1 cellular context compared by ENCODE assay signal in genomic region chr19:12778020-12778904, GRCh38.
TF ChIP-seq lines count a peak whose summit lies in the region.

No MANE protein-coding gene starts in this region.

TF ChIP-seq in HepG2, 621 proteins besides CTCF, POLR2A, EP300 and RAD21 (continued from another document and continues in another):
- TF ChIP-seq, protein P1, sequence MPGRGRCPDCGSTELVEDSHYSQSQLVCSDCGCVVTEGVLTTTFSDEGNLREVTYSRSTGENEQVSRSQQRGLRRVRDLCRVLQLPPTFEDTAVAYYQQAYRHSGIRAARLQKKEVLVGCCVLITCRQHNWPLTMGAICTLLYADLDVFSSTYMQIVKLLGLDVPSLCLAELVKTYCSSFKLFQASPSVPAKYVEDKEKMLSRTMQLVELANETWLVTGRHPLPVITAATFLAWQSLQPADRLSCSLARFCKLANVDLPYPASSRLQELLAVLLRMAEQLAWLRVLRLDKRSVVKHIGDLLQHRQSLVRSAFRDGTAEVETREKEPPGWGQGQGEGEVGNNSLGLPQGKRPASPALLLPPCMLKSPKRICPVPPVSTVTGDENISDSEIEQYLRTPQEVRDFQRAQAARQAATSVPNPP (CRISPR knock-in tag; IDR thresholded peaks at IDR 0.05): no peak
- TF ChIP-seq ZNF296 (CRISPR knock-in tag; conservative IDR thresholded peaks at IDR 0.05) (no peak), SIN3A (IDR thresholded peaks at IDR 0.05; ENCODE audit: borderline replicate concordance, low read depth, low read length) (peak; percentile 52; the same call in 1 of the 2 replicates), PLRG1 (conservative IDR thresholded peaks at IDR 0.05) (no peak), RARA (CRISPR knock-in tag; IDR thresholded peaks at IDR 0.05) (0 out of 2 replicates have a peak, but pooled peaks have one; percentile 7), ZNF414 (CRISPR knock-in tag; IDR thresholded peaks at IDR 0.05) (peak; percentile 59; the same call in 1 of the 2 replicates), ELF4 (CRISPR knock-in tag; IDR thresholded peaks at IDR 0.05; ENCODE audit: borderline replicate concordance) (no peak), ZNF546 (CRISPR knock-in tag; conservative IDR thresholded peaks at IDR 0.05) (peak; percentile 21; the same call in 1 of the 2 replicates), DMAP1 (CRISPR knock-in tag; IDR thresholded peaks at IDR 0.05) (0 out of 2 replicates have a peak, but pooled peaks have one; percentile 39), SIX4 (CRISPR knock-in tag; IDR thresholded peaks at IDR 0.05) (no peak), SCMH1 (CRISPR knock-in tag; IDR thresholded peaks at IDR 0.05; ENCODE audit: borderline replicate concordance) (no peak), GABPA (IDR thresholded peaks at IDR 0.05; ENCODE audit: low read depth, low read length) (peak; percentile 60), GABPA (CRISPR knock-in tag; IDR thresholded peaks at IDR 0.05; ENCODE audit: low read depth) (peak; percentile 80), MYPOP (CRISPR knock-in tag; IDR thresholded peaks at IDR 0.05) (no peak), ZNF678 (CRISPR knock-in tag; IDR thresholded peaks at IDR 0.05) (no peak), MTA1 (CRISPR knock-in tag; IDR thresholded peaks at IDR 0.05; ENCODE audit: borderline replicate concordance) (peak; percentile 37; the same call in 1 of the 2 replicates), CERS6 (CRISPR knock-in tag; IDR thresholded peaks at IDR 0.05) (no peak), SAP130 (CRISPR knock-in tag; IDR thresholded peaks at IDR 0.05; ENCODE audit: low read depth) (peak; percentile 65; the same call in 1 of the 2 replicates), ZMYM3 (CRISPR knock-in tag; IDR thresholded peaks at IDR 0.05) (no peak), ARNTL (CRISPR knock-in tag; IDR thresholded peaks at IDR 0.05) (no peak), ZNF574 (CRISPR knock-in tag; IDR thresholded peaks at IDR 0.05) (peak; percentile 65; the same call in 1 of the 2 replicates), ZFP37 (CRISPR knock-in tag; IDR thresholded peaks at IDR 0.05; ENCODE audit: borderline replicate concordance) (peak; percentile 35; the same call in 1 of the 2 replicates), YEATS4 (CRISPR knock-in tag; IDR thresholded peaks at IDR 0.05; ENCODE audit: borderline replicate concordance) (peak; percentile 61), MXD4 (CRISPR knock-in tag; IDR thresholded peaks at IDR 0.05) (0 out of 2 replicates have a peak, but pooled peaks have one; percentile 28), ELF3 (CRISPR knock-in tag; IDR thresholded peaks at IDR 0.05) (peak; percentile 24; the same call in 1 of the 2 replicates), KAT2B (IDR thresholded peaks at IDR 0.05; ENCODE audit: borderline replicate concordance, low read depth, low read length) (no peak), ZNF510 (CRISPR knock-in tag; IDR thresholded peaks at IDR 0.05; ENCODE audit: low read depth) (no peak), SMARCC2 (IDR thresholded peaks at IDR 0.05) (no peak), ARID5B (CRISPR knock-in tag; IDR thresholded peaks at IDR 0.05) (peak; percentile 7; the same call in 1 of the 2 replicates), MAFK (conservative IDR thresholded peaks at IDR 0.05 in 1 of 2, IDR thresholded peaks at IDR 0.05 in 1 of 2; ENCODE audit: low read length in 2 of 2) (no peak), ZNF383 (CRISPR knock-in tag; IDR thresholded peaks at IDR 0.05; ENCODE audit: borderline replicate concordance) (no peak), ZNF589 (CRISPR knock-in tag; conservative IDR thresholded peaks at IDR 0.05) (peak; percentile 43; the same call in 1 of the 2 replicates), NR2C2 (CRISPR knock-in tag; IDR thresholded peaks at IDR 0.05; ENCODE audit: borderline replicate concordance) (0 out of 2 replicates have a peak, but pooled peaks have one; percentile 6)
- TF ChIP-seq, protein P2, sequence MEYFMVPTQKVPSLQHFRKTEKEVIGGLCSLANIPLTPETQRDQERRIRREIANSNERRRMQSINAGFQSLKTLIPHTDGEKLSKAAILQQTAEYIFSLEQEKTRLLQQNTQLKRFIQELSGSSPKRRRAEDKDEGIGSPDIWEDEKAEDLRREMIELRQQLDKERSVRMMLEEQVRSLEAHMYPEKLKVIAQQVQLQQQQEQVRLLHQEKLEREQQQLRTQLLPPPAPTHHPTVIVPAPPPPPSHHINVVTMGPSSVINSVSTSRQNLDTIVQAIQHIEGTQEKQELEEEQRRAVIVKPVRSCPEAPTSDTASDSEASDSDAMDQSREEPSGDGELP (IDR thresholded peaks at IDR 0.05; ENCODE audit: borderline replicate concordance, low read depth): peak; percentile 62; the same call in 1 of the 2 replicates
- TF ChIP-seq, protein P3, sequence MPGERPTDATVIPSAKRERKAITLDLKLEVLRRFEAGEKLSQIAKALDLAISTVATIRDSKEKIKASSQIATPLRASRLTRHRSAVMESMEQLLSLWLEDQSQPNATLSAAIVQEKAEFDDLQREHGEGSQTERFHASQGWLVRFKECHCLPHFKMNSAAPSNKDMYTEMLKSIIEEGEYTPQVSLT (CRISPR knock-in tag; IDR thresholded peaks at IDR 0.05; ENCODE audit: borderline replicate concordance, low read depth): no peak
- TF ChIP-seq, protein P4, sequence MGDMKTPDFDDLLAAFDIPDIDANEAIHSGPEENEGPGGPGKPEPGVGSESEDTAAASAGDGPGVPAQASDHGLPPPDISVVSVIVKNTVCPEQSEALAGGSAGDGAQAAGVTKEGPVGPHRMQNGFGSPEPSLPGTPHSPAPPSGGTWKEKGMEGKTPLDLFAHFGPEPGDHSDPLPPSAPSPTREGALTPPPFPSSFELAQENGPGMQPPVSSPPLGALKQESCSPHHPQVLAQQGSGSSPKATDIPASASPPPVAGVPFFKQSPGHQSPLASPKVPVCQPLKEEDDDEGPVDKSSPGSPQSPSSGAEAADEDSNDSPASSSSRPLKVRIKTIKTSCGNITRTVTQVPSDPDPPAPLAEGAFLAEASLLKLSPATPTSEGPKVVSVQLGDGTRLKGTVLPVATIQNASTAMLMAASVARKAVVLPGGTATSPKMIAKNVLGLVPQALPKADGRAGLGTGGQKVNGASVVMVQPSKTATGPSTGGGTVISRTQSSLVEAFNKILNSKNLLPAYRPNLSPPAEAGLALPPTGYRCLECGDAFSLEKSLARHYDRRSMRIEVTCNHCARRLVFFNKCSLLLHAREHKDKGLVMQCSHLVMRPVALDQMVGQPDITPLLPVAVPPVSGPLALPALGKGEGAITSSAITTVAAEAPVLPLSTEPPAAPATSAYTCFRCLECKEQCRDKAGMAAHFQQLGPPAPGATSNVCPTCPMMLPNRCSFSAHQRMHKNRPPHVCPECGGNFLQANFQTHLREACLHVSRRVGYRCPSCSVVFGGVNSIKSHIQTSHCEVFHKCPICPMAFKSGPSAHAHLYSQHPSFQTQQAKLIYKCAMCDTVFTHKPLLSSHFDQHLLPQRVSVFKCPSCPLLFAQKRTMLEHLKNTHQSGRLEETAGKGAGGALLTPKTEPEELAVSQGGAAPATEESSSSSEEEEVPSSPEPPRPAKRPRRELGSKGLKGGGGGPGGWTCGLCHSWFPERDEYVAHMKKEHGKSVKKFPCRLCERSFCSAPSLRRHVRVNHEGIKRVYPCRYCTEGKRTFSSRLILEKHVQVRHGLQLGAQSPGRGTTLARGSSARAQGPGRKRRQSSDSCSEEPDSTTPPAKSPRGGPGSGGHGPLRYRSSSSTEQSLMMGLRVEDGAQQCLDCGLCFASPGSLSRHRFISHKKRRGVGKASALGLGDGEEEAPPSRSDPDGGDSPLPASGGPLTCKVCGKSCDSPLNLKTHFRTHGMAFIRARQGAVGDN (CRISPR knock-in tag; IDR thresholded peaks at IDR 0.05): peak; percentile 65; the same call in 1 of the 2 replicates
- TF ChIP-seq, protein P5, sequence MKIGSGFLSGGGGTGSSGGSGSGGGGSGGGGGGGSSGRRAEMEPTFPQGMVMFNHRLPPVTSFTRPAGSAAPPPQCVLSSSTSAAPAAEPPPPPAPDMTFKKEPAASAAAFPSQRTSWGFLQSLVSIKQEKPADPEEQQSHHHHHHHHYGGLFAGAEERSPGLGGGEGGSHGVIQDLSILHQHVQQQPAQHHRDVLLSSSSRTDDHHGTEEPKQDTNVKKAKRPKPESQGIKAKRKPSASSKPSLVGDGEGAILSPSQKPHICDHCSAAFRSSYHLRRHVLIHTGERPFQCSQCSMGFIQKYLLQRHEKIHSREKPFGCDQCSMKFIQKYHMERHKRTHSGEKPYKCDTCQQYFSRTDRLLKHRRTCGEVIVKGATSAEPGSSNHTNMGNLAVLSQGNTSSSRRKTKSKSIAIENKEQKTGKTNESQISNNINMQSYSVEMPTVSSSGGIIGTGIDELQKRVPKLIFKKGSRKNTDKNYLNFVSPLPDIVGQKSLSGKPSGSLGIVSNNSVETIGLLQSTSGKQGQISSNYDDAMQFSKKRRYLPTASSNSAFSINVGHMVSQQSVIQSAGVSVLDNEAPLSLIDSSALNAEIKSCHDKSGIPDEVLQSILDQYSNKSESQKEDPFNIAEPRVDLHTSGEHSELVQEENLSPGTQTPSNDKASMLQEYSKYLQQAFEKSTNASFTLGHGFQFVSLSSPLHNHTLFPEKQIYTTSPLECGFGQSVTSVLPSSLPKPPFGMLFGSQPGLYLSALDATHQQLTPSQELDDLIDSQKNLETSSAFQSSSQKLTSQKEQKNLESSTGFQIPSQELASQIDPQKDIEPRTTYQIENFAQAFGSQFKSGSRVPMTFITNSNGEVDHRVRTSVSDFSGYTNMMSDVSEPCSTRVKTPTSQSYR (CRISPR knock-in tag; IDR thresholded peaks at IDR 0.05; ENCODE audit: borderline replicate concordance): peak; percentile 78; the same call in 1 of the 2 replicates
